In the genomic region with DNA sequence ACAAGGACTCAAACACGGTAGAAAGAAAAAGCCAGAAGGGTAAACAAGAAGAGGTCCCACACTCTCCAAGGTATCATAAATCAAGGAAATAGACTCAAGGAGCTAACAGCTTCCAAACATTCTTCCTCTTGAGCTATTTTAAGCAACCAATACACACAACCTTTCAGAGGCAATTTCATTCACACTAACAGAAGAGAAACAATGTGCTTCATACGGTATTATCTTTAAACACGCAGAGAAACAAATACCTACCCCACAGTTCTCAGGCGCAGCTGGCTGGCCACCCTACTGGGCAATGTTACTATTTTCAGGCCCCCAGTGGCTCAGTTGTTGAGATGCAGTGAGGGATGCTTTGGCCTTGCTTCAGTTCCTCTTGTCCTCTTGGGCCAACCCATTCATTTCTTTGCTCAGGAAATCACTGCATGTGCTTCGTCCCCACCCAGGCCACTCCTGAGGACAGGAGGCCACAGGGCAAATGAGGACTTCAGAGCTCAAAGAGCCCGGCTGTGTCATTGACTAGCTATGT, we compare ENCODE assay signal across 1 cellular context.
TF ChIP-seq lines count a peak whose summit lies in the region.

No MANE protein-coding gene starts in this region.

TF ChIP-seq in H1, 55 proteins besides CTCF, POLR2A, EP300 and RAD21 (continued from another document):
- no peak for TF ChIP-seq SRF (IDR thresholded peaks at IDR 0.05; ENCODE audit: low read depth, low read length)
